In the genomic region with DNA sequence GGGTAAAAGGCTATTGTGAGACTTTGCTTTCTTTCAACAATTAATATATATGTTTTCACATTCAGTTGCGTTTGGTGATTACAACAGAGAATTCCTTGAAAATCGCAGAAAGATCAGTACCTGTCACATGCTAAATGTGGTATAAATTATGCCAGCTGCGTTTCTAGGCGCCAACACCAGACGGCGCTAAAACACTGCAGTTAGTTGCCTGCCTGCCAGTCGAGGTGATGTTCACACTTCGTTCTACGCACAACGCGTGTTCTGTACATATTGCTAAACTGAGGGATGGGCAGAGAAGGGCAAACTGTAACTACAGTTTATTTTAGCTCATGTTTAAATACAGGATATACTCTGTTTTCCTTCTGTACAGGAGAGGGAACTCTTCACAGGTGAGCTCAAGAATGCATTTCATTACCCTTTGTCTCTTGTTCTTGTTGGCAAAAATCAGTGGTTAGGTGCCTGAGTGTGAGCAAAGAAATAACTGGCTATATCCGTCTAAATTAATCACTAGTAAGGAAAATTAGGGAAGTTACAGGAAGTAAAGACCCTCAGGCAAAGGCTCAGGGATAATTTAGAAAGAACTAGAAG, we compare ENCODE assay signal across 7 cellular contexts.
DNase-seq lines count a peak whose midpoint lies in the region; ATAC-seq, FAIRE-seq and TF ChIP-seq lines count a peak whose summit lies in the region.

No MANE protein-coding gene starts in this region.

- H3K27ac ChIP-seq in GM12878 (ENCODE audit: control insufficient read depth, insufficient read depth) = no peak overlapping the region

- peak; percentile 18 for FAIRE-seq in GM12878 (lab: Jason Lieb, UNC)

- TF ChIP-seq CTCF in GM12878 (IDR thresholded peaks at IDR 0.05 in 2 of 3, conservative IDR thresholded peaks at IDR 0.05 in 1 of 3; ENCODE audit: control insufficient read depth in 2 of 3, extremely low read depth in 1 of 3, insufficient read depth in 1 of 3, low read depth in 3 of 3, low read length in 3 of 3) = peak; percentile 76 to 97 (median 88)

- CTCF ChIA-PET in GM12878 (lab: Yijun Ruan, JAX) = interaction anchor here (0.5 to 2.3 kb wide), 23 partner anchors 10 to 1046 kb away, joined by 3 to 14 read pairs (median 4); no protein-coding TSS in a partner anchor

- H3K4me1 ChIP-seq in GM12878 (ENCODE audit: control insufficient read depth, insufficient read depth, low read length) = no peaks in the 10 kb centered on the region

- RAD21 ChIA-PET in GM12878 (lab: Charles Lee; ENCODE audit: unreplicated experiment) = interaction anchor here (0.8 to 1.4 kb wide), 4 partner anchors 81 to 716 kb away, joined by 3 to 4 read pairs (median 3); no protein-coding TSS in a partner anchor

- no peak overlapping the region for H3K4me2 ChIP-seq in GM12878 (ENCODE audit: control insufficient read depth, insufficient read depth)

- no peak for TF ChIP-seq POLR2A in GM12878 (IDR thresholded peaks at IDR 0.05; ENCODE audit: low read depth, low read length)

- no peaks in the 10 kb centered on the region for H4K20me1 ChIP-seq in GM12878 (ENCODE audit: control insufficient read depth, insufficient read depth)

- no peaks in the 10 kb centered on the region for H3K36me3 Mint-ChIP-seq in stimulated activated memory B cell treated with anti-CD40 and anti-IgM and Interleukin-4, amounts not matched to agents 10 μg/mL and 1 μg/mL and 100 μg/mL, for 72 hours

- H3K4me3 Mint-ChIP-seq in stimulated activated memory B cell treated with anti-CD40 and anti-IgM and Interleukin-4, amounts not matched to agents 10 μg/mL and 1 μg/mL and 100 μg/mL, for 72 hours = no peak overlapping the region

- no peaks in the 10 kb centered on the region for H3K4me1 Mint-ChIP-seq in stimulated activated memory B cell treated with anti-CD40 and anti-IgM and Interleukin-4, amounts not matched to agents 10 μg/mL and 1 μg/mL and 100 μg/mL, for 72 hours

- no peaks in the 10 kb centered on the region for H3K27me3 ChIP-seq in GM12878 (replicated peaks in 1 of 2; ENCODE audit: control insufficient read depth in 2 of 2, insufficient read depth in 2 of 2, low read length in 1 of 2)

- H3K36me3 ChIP-seq in GM12878 (ENCODE audit: control insufficient read depth in 2 of 2, insufficient read depth in 2 of 2, low read length in 1 of 2) = no peaks in the 10 kb centered on the region

- ATAC-seq in GM12878 = peak; percentile 57
- ATAC-seq in stimulated activated memory B cell treated with anti-CD40 and anti-IgM and Interleukin-4, amounts not matched to agents 10 μg/mL and 1 μg/mL and 100 μg/mL, for 72 hours = no peak

- TF ChIP-seq EP300 in GM12878 (IDR thresholded peaks at IDR 0.05; ENCODE audit: borderline replicate concordance in 1 of 2, control insufficient read depth in 1 of 2, low read depth in 2 of 2, low read length in 2 of 2) = no peak

- no peak overlapping the region for H3K4me3 ChIP-seq in GM12878

- no TSS peak for BruUV-seq in GM12878 (replicated peaks; lab: Mats Ljungman, UMichigan)

- POLR2A ChIA-PET in GM12878 (lab: Charles Lee) = no interaction called here

- H2AFZ ChIP-seq in GM12878 (ENCODE audit: control insufficient read depth, low read depth, low read length) = no peak overlapping the region

- SMC1A ChIA-PET in GM12878 (lab: Charles Lee; ENCODE audit: uncharacterized antibody, unreplicated experiment) = interaction anchor here (0.5 to 2.2 kb wide), 7 partner anchors 32 to 721 kb away, joined by 3 to 7 read pairs (median 3); no protein-coding TSS in a partner anchor

- H3K27ac Mint-ChIP-seq in stimulated activated memory B cell treated with anti-CD40 and anti-IgM and Interleukin-4, amounts not matched to agents 10 μg/mL and 1 μg/mL and 100 μg/mL, for 72 hours = no peak overlapping the region

- in situ Hi-C loops in GM12878 (cut with MboI) = no loop called here

- no peak overlapping the region for H3K9ac ChIP-seq in GM12878 (ENCODE audit: control insufficient read depth, insufficient read depth, low read length)

- peaks cover 5% of the 10 kb centered on the region for H3K9me3 Mint-ChIP-seq in stimulated activated memory B cell treated with anti-CD40 and anti-IgM and Interleukin-4, amounts not matched to agents 10 μg/mL and 1 μg/mL and 100 μg/mL, for 72 hours

- no peaks in the 10 kb centered on the region for H3K9me3 ChIP-seq in GM12878 (replicated peaks; ENCODE audit: control insufficient read depth, insufficient read depth, low read length)

- TF ChIP-seq RAD21 in GM12878 (IDR thresholded peaks at IDR 0.05; ENCODE audit: insufficient read depth, low read depth, low read length) = peak; percentile 84

- H3K27me3 Mint-ChIP-seq in stimulated activated memory B cell treated with anti-CD40 and anti-IgM and Interleukin-4, amounts not matched to agents 10 μg/mL and 1 μg/mL and 100 μg/mL, for 72 hours = no peaks in the 10 kb centered on the region

- 7% methylated on average over 12 of the region's 12 CpGs for WGBS in GM12878 (ENCODE audit: insufficient coverage, insufficient replicate concordance, low lambda C conversion rate, missing lambda C conversion rate)

- intact Hi-C loops in GM12878 (cut with micrococcal nuclease; ENCODE audit: unreplicated experiment) = loop anchor here (1.0 to 10.0 kb wide), 4 partner anchors 81 to 714 kb away; no protein-coding TSS in a partner anchor

- no peaks in the 10 kb centered on the region for H3K79me2 ChIP-seq in GM12878 (ENCODE audit: control insufficient read depth, insufficient read depth, low read length)

- DNase-seq in EH (ENCODE audit: low read depth) = peak; percentile 18
- DNase-seq in H4 (ENCODE audit: low spot score) = peak; percentile 8
- DNase-seq in NCI-H460 (ENCODE audit: extremely low read depth, low read depth) = peak; percentile 28
- no peak for DNase-seq in GM12878 (ENCODE audit: low read depth, low spot score)
- DNase-seq in inferior parietal cortex (ENCODE audit: extremely low spot score) = peak; percentile 73
- DNase-seq in stimulated activated CD8-positive, alpha-beta memory T cell treated with anti-CD3 and anti-CD28 coated beads, Interleukin-2, amount 100 ng/mL, for 48 hours (ENCODE audit: low read depth in 2 of 2) = peak; percentile 5 to 21

TF ChIP-seq in GM12878, 131 proteins besides CTCF, POLR2A, EP300 and RAD21:
- peak; percentile 69; the same call in 1 of the 2 replicates for TF ChIP-seq SMC3 (IDR thresholded peaks at IDR 0.05; ENCODE audit: borderline replicate concordance, low read length)
- TF ChIP-seq, protein P1, sequence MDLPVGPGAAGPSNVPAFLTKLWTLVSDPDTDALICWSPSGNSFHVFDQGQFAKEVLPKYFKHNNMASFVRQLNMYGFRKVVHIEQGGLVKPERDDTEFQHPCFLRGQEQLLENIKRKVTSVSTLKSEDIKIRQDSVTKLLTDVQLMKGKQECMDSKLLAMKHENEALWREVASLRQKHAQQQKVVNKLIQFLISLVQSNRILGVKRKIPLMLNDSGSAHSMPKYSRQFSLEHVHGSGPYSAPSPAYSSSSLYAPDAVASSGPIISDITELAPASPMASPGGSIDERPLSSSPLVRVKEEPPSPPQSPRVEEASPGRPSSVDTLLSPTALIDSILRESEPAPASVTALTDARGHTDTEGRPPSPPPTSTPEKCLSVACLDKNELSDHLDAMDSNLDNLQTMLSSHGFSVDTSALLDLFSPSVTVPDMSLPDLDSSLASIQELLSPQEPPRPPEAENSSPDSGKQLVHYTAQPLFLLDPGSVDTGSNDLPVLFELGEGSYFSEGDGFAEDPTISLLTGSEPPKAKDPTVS (IDR thresholded peaks at IDR 0.05; ENCODE audit: low read depth, low read length) = no peak
